2 cellular contexts compared by ENCODE assay signal in the genomic region with DNA sequence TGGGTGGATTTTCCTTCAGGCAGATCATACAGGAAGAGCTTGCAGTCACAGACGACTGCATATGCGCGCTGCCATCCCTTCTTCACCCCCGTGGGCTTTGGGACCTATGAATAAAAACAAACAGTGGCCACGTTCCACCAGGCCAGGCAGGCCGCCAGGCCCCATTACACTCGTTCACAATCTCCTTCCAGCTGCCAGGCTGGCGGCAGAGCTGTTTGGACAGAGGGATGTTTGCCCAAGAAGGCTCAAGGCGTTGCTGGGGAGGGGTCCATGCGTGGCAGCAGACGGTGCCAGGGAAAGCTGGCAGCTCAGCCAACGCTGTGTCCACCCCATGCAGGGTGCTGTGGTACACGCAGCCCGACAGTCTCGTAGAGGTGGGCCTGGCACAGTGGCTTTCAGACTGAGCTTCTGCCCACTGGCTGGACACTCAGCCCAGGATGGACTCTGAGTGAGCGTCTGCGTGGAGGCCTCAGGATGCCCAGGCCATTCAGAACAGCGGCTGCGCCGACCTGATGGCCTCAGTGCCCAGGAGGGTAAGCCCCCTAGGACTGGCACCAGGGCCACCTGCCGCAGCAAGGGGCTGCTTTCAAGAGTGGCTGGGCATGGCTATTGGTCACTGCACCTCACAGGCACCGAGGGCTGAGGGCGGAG.
TF ChIP-seq lines count a peak whose summit lies in the region.

No MANE protein-coding gene starts in this region.

TF ChIP-seq in IMR-90, 13 proteins besides CTCF, POLR2A, EP300 and RAD21 (continued from another document):
- TF ChIP-seq RFX5 (IDR thresholded peaks at IDR 0.05; ENCODE audit: low read depth, low read length) (no peak), USF2 (IDR thresholded peaks at IDR 0.05; ENCODE audit: low read depth, low read length) (no peak), NFE2L2 (IDR thresholded peaks at IDR 0.05; ENCODE audit: low read depth, low read length) (no peak), MAFK (IDR thresholded peaks at IDR 0.05; ENCODE audit: low read depth, low read length) (no peak), CHD1 (IDR thresholded peaks at IDR 0.05; ENCODE audit: low read depth, low read length) (no peak), BHLHE40 (IDR thresholded peaks at IDR 0.05; ENCODE audit: low read depth, low read length) (no peak), RCOR1 (IDR thresholded peaks at IDR 0.05; ENCODE audit: insufficient replicate concordance, low read length) (no peak)
- TF ChIP-seq, protein P1, sequence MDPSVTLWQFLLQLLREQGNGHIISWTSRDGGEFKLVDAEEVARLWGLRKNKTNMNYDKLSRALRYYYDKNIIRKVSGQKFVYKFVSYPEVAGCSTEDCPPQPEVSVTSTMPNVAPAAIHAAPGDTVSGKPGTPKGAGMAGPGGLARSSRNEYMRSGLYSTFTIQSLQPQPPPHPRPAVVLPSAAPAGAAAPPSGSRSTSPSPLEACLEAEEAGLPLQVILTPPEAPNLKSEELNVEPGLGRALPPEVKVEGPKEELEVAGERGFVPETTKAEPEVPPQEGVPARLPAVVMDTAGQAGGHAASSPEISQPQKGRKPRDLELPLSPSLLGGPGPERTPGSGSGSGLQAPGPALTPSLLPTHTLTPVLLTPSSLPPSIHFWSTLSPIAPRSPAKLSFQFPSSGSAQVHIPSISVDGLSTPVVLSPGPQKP (IDR thresholded peaks at IDR 0.05; ENCODE audit: borderline replicate concordance, low read depth, low read length) = no peak

TF ChIP-seq in SK-N-SH, 30 proteins besides CTCF, POLR2A, EP300 and RAD21 (continued from another document):
- TF ChIP-seq USF2 (IDR thresholded peaks at IDR 0.05; ENCODE audit: borderline replicate concordance, low read depth, low read length) (no peak), NFIC (IDR thresholded peaks at IDR 0.05; ENCODE audit: borderline replicate concordance) (no peak), RXRA (IDR thresholded peaks at IDR 0.05; ENCODE audit: borderline replicate concordance, low read depth) (no peak), NRF1 (IDR thresholded peaks at IDR 0.05; ENCODE audit: low read depth, low read length) (no peak)
